1 cellular context compared by ENCODE assay signal in genomic region chr2:218398437-218399390, GRCh38.
A peak's percentile ranks its signal among the peaks of the same experiment; 100 is the strongest.
TF ChIP-seq lines count a peak whose summit lies in the region.

No MANE protein-coding gene starts in this region.

TF ChIP-seq in GM12878, 131 proteins besides CTCF, POLR2A, EP300 and RAD21:
- TF ChIP-seq CHD1 (IDR thresholded peaks at IDR 0.05; ENCODE audit: low read depth, low read length): 0 out of 2 replicates have a peak, but pooled peaks have one; percentile 20
- TF ChIP-seq TAF1 (IDR thresholded peaks at IDR 0.05; ENCODE audit: borderline replicate concordance, low read depth, low read length): peak; percentile 9; the same call in 1 of the 2 replicates
- TF ChIP-seq EGR1 (IDR thresholded peaks at IDR 0.05; ENCODE audit: borderline replicate concordance in 1 of 2, low read depth in 2 of 2, low read length in 2 of 2): peak in 1 of 2 experiments; percentile 61; a peak in 1 of 3 replicates
- TF ChIP-seq LARP7 (IDR thresholded peaks at IDR 0.05): peak; percentile 67; the same call in 1 of the 2 replicates
- no peak for TF ChIP-seq IKZF1 (conservative IDR thresholded peaks at IDR 0.05)
- TF ChIP-seq ZNF217 (IDR thresholded peaks at IDR 0.05): no peak
- TF ChIP-seq NBN (IDR thresholded peaks at IDR 0.05): 0 out of 2 replicates have a peak, but pooled peaks have one; percentile 10
- no peak for TF ChIP-seq SP1 (IDR thresholded peaks at IDR 0.05; ENCODE audit: low read depth, low read length)
- peak; percentile 69; the same call in 1 of the 2 replicates for TF ChIP-seq MLLT1 (IDR thresholded peaks at IDR 0.05)
- peak in 1 of 2 experiments; percentile 9; a peak in 2 of 4 replicates for TF ChIP-seq IKZF2 (IDR thresholded peaks at IDR 0.05)
- peak; percentile 15 to 64; a peak in 2 of 4 replicates for TF ChIP-seq BHLHE40 (IDR thresholded peaks at IDR 0.05; ENCODE audit: borderline replicate concordance in 1 of 2, low read depth in 2 of 2, low read length in 1 of 2)
- TF ChIP-seq ZBED1 (IDR thresholded peaks at IDR 0.05; ENCODE audit: borderline replicate concordance): no peak
- no peak for TF ChIP-seq MEF2B (IDR thresholded peaks at IDR 0.05; ENCODE audit: partially characterized antibody, poor library complexity, severe bottlenecking)
- TF ChIP-seq YBX1 (IDR thresholded peaks at IDR 0.05): no peak
- TF ChIP-seq ZBTB33 (IDR thresholded peaks at IDR 0.05): no peak
- no peak for TF ChIP-seq ZNF384 (IDR thresholded peaks at IDR 0.05; ENCODE audit: borderline replicate concordance, low read depth, low read length)
- TF ChIP-seq SMC3 (IDR thresholded peaks at IDR 0.05; ENCODE audit: borderline replicate concordance, low read length): no peak
- peak; percentile 31; the same call in 1 of the 2 replicates for TF ChIP-seq GATAD2B (conservative IDR thresholded peaks at IDR 0.05; ENCODE audit: low read depth)
- no peak for TF ChIP-seq RELA (IDR thresholded peaks at IDR 0.05; ENCODE audit: borderline replicate concordance, partially characterized antibody)
- 0 out of 2 replicates have a peak, but pooled peaks have one; percentile 18 for TF ChIP-seq CREB1 (IDR thresholded peaks at IDR 0.05; ENCODE audit: low read depth)
- peak; percentile 4 for TF ChIP-seq RELB (IDR thresholded peaks at IDR 0.05; ENCODE audit: low read depth)
- TF ChIP-seq STAT1 (conservative IDR thresholded peaks at IDR 0.05): no peak
- no peak; the same call in 1 of the 2 replicates for TF ChIP-seq HDGF (IDR thresholded peaks at IDR 0.05)
- TF ChIP-seq NR2C1 (IDR thresholded peaks at IDR 0.05): 0 out of 2 replicates have a peak, but pooled peaks have one; percentile 12
- TF ChIP-seq ATF7 (IDR thresholded peaks at IDR 0.05; ENCODE audit: low read depth): no peak
- TF ChIP-seq TCF12 (IDR thresholded peaks at IDR 0.05; ENCODE audit: low read depth, low read length): peak; percentile 12; the same call in 1 of the 2 replicates
- no peak for TF ChIP-seq ETV6 (conservative IDR thresholded peaks at IDR 0.05 in 1 of 2, IDR thresholded peaks at IDR 0.05 in 1 of 2; ENCODE audit: borderline replicate concordance in 1 of 2, low read depth in 1 of 2)
- TF ChIP-seq TCF3 (IDR thresholded peaks at IDR 0.05; ENCODE audit: borderline replicate concordance, insufficient read depth, low read depth, low read length): 0 out of 2 replicates have a peak, but pooled peaks have one; percentile 39
- TF ChIP-seq STAT3 (IDR thresholded peaks at IDR 0.05; ENCODE audit: low read depth, low read length): no peak
- peak; percentile 11; the same call in 1 of the 2 replicates for TF ChIP-seq SPI1 (IDR thresholded peaks at IDR 0.05; ENCODE audit: borderline replicate concordance, insufficient read depth, low read depth, low read length)
- no peak for TF ChIP-seq NR2F1 (conservative IDR thresholded peaks at IDR 0.05)
- TF ChIP-seq POLR2AphosphoS2 (IDR thresholded peaks at IDR 0.05; ENCODE audit: low read depth, low read length): 0 out of 2 replicates have a peak, but pooled peaks have one; percentile 55
TF ChIP-seq in GM12878: peak in this region for 16.
